In genomic region chr6:114301596-114302219, GRCh38 we compare ENCODE assay signal across 22 cellular contexts. TPM values are rescaled to one million over a fixed set of nuclear protein-coding genes. Genes with fewer than 3 reads are reported as not detected.
"Had no signal": no experiment of that assay in that cellular context is flagged by ENCODE, and none has a peak within 500 bp of the region (broad histone marks: within the 10 kb centered on the region; RNA-seq: fewer than 3 reads in every experiment).

No MANE protein-coding gene starts in this region.

- DNase-seq: cortex of kidney; effector memory CD8-positive, alpha-beta T cell; erythroblast; esophagus squamous epithelium; foreskin melanocyte; head of caudate nucleus; mesenchymal stem cell; mucosa of descending colon; naive thymus-derived CD8-positive, alpha-beta T cell; nephron progenitor cell; nucleus accumbens; sigmoid colon; spleen; stimulated activated CD4-positive, alpha-beta T cell treated with anti-CD3 and anti-CD28 coated beads, Interleukin-4, amount 100 ng/mL, for 4 hours; upper lobe of left lung had no signal

- ATAC-seq: effector memory CD8-positive, alpha-beta T cell; mucosa of descending colon; naive thymus-derived CD8-positive, alpha-beta T cell; stimulated activated memory B cell treated with anti-CD40 and anti-IgM and Interleukin-4, amounts not matched to agents 10 μg/mL and 1 μg/mL and 100 μg/mL, for 72 hours had no signal

RNA-seq across cellular contexts. Expression of gene HS3ST5, which starts 41.1 kb away (rescaled TPM):
- total RNA-seq: dermis microvascular lymphatic vessel endothelial cell; esophagus squamous epithelium; lower leg skin; lung microvascular endothelial cell; naive thymus-derived CD8-positive, alpha-beta T cell; right atrium auricular region; spleen; thoracic aorta had no signal
- polyA plus RNA-seq: keratinocyte; naive thymus-derived CD8-positive, alpha-beta T cell; spleen had no signal
